2 cellular contexts compared by ENCODE assay signal in the genomic region with DNA sequence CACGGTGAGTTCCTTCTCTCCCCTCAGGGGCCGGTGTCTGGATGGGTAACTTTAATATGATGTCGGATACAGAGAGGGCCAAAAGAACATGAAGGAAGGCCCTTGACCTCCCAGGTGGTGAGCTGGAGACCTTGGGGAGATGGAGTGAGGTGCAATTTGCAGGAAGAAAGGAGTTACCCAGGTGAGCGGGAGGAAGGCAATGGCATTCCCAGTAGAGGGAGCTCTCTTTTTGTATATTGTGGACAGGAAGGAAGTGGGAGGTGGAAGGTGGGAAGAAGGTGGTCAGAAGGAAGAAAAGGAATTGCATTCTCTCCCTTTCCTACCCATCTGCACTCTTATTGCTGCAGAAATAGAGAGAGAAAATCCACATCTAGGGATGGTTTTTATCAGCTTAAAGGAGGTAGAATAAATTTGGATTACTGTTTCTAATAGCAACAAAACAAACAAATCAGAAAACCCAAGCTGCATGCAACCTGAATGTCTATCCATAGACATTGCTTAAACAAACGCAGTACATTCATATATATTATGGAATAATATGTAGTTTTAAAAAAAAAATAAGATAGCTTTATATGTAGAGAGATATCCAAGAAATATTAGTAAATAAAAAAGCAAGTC.
TF ChIP-seq lines count a peak whose summit lies in the region.

No MANE protein-coding gene starts in this region.

TF ChIP-seq in HCT116, 20 proteins besides CTCF, POLR2A, EP300 and RAD21:
- TF ChIP-seq SIN3A (IDR thresholded peaks at IDR 0.05; ENCODE audit: low read depth): no peak
- TF ChIP-seq, protein P1, sequence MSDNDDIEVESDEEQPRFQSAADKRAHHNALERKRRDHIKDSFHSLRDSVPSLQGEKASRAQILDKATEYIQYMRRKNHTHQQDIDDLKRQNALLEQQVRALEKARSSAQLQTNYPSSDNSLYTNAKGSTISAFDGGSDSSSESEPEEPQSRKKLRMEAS (IDR thresholded peaks at IDR 0.05): 0 out of 2 replicates have a peak, but pooled peaks have one; percentile 16
- TF ChIP-seq ZNF274 (IDR thresholded peaks at IDR 0.05; ENCODE audit: low read depth, low read length): no peak
- peak; percentile 13 for TF ChIP-seq YY1 (IDR thresholded peaks at IDR 0.05; ENCODE audit: extremely low read depth, insufficient replicate concordance, low read depth, low read length)
- peak; percentile 56; the same call in 1 of the 2 replicates for TF ChIP-seq CBX3 (IDR thresholded peaks at IDR 0.05; ENCODE audit: low read depth)
- TF ChIP-seq EGR1 (IDR thresholded peaks at IDR 0.05; ENCODE audit: low read depth): no peak

TF ChIP-seq in H1, 55 proteins besides CTCF, POLR2A, EP300 and RAD21:
- TF ChIP-seq TEAD4 (IDR thresholded peaks at IDR 0.05; ENCODE audit: low read depth, low read length) (0 out of 2 replicates have a peak, but pooled peaks have one; percentile 38), SP1 (IDR thresholded peaks at IDR 0.05; ENCODE audit: low read depth, low read length) (no peak), EGR1 (IDR thresholded peaks at IDR 0.05; ENCODE audit: borderline replicate concordance, low read depth, low read length) (peak; percentile 72; the same call in 1 of the 2 replicates)
